In genomic region chr6:2890981-2891767, GRCh38 we compare ENCODE assay signal across 9 cellular contexts. TPM values are rescaled to one million over a fixed set of nuclear protein-coding genes. Genes with fewer than 3 reads are reported as not detected.
DNase-seq lines count a peak whose midpoint lies in the region; ATAC-seq, FAIRE-seq and TF ChIP-seq lines count a peak whose summit lies in the region.
"Had no signal": no experiment of that assay in that cellular context is flagged by ENCODE, and none has a peak within 500 bp of the region (broad histone marks: within the 10 kb centered on the region; RNA-seq: fewer than 3 reads in every experiment).

No MANE protein-coding gene starts in this region.

- H3F3A ChIP-seq in Loucy (ENCODE audit: low read depth) = no peaks in the 10 kb centered on the region

- no peaks in the 10 kb centered on the region for H3K79me1 ChIP-seq in trophoblast cell (ENCODE audit: low read length)

- no peak overlapping the region for H2BK5ac ChIP-seq in trophoblast cell (ENCODE audit: low read depth, low read length, poor library complexity)

- H3K4me3 ChIP-seq in DND-41 (ENCODE audit: low read depth in 1 of 2, low read length in 2 of 2) (peak overlapping the region; percentile 30 to 61; a peak in 3 of 4 replicates), Loucy (ENCODE audit: low read length, poor library complexity, severe bottlenecking) (no peak overlapping the region), trophoblast cell (ENCODE audit: low read depth, low read length) (no peak overlapping the region)

- no peak overlapping the region for H4K91ac ChIP-seq in trophoblast cell (ENCODE audit: low read depth, low read length)

- no peak for FAIRE-seq in RCC 7860 (lab: Jason Lieb, UNC)
- FAIRE-seq: TTC549 had no signal

- H3K9me2 ChIP-seq in Loucy (replicated peaks; ENCODE audit: low read depth, low read length) = no peaks in the 10 kb centered on the region

- H3K36me3 ChIP-seq in DND-41 (ENCODE audit: insufficient read depth, low read length) (no peaks in the 10 kb centered on the region), Loucy (ENCODE audit: insufficient read depth, low read length) (no peaks in the 10 kb centered on the region), trophoblast cell (ENCODE audit: control insufficient read depth in 1 of 2, insufficient read depth in 2 of 2, low read length in 2 of 2) (peaks cover 13 to 29% of the 10 kb centered on the region in 2 experiments)

- peak overlapping the region; percentile 87 for H3K27ac Mint-ChIP-seq in activated naive CD8-positive, alpha-beta T cell

- H3K36me3 Mint-ChIP-seq in activated naive CD8-positive, alpha-beta T cell = peaks cover 41% of the 10 kb centered on the region

- no peak overlapping the region for H2BK12ac ChIP-seq in trophoblast cell (ENCODE audit: low read length)

- H2AFZ ChIP-seq in DND-41 (ENCODE audit: low read depth, low read length) (peak overlapping the region; percentile 77), Loucy (ENCODE audit: low read length) (peak overlapping the region; percentile 24; the same call in 1 of the 2 replicates), trophoblast cell (ENCODE audit: insufficient read depth, low read length, poor library complexity) (no peak overlapping the region)

- peak overlapping the region; percentile 77 for H3K4me3 Mint-ChIP-seq in activated naive CD8-positive, alpha-beta T cell

- H3K79me2 ChIP-seq in DND-41 (ENCODE audit: insufficient read depth, low read length) (no peaks in the 10 kb centered on the region), Loucy (ENCODE audit: insufficient read depth, low read length) (no peaks in the 10 kb centered on the region), trophoblast cell (ENCODE audit: control insufficient read depth, insufficient read depth, low read length, poor library complexity) (peaks cover 2% of the 10 kb centered on the region)

- H3K27me3 Mint-ChIP-seq in activated naive CD8-positive, alpha-beta T cell = no peaks in the 10 kb centered on the region

- H3K27me3 ChIP-seq in DND-41 (ENCODE audit: insufficient read depth, low read length, poor library complexity) (no peaks in the 10 kb centered on the region), Loucy (ENCODE audit: insufficient read depth, low read length, poor library complexity, severe bottlenecking) (no peaks in the 10 kb centered on the region), trophoblast cell (ENCODE audit: insufficient read depth, low read length) (no peaks in the 10 kb centered on the region)

- no peak overlapping the region for H2AK5ac ChIP-seq in trophoblast cell (ENCODE audit: low read length)

- no peak overlapping the region for H2BK120ac ChIP-seq in trophoblast cell (ENCODE audit: insufficient read depth, low read length, poor library complexity)

- peak; percentile 54; the same call in 2 of the 3 replicates for ATAC-seq in DND-41 (ENCODE audit: insufficient read depth, low read depth)

- no peaks in the 10 kb centered on the region for H3K9me3 ChIP-seq in DND-41 (ENCODE audit: insufficient read depth, low read length, severe bottlenecking)
- no peaks in the 10 kb centered on the region for H3K9me3 ChIP-seq in Loucy (ENCODE audit: insufficient read depth, low read depth, low read length)
- peaks cover 3% of the 10 kb centered on the region for H3K9me3 ChIP-seq in trophoblast cell (ENCODE audit: insufficient read depth, low read depth, low read length)

- DNase-seq in DND-41 (peak; percentile 29), trophoblast cell (no peak), SK-N-DZ (ENCODE audit: low spot score) (no peak), RCC 7860 (ENCODE audit: low spot score) (no peak), NCI-H1694 (lab: John Stamatoyannopoulos, UW) (no peak)
- DNase-seq: substantia nigra had no signal

- H4K12ac ChIP-seq in trophoblast cell (ENCODE audit: low read depth, low read length) = no peak overlapping the region

- H3K4me1 Mint-ChIP-seq in activated naive CD8-positive, alpha-beta T cell (ENCODE audit: low read depth) = peaks cover 71% of the 10 kb centered on the region

- H4K8ac ChIP-seq in trophoblast cell (ENCODE audit: low read depth, low read length) = no peak overlapping the region

- H3K27ac ChIP-seq in DND-41 (ENCODE audit: low read length) (peak overlapping the region; percentile 66), trophoblast cell (ENCODE audit: low read depth, low read length) (no peak overlapping the region)

- H3K4me1 ChIP-seq in DND-41 (ENCODE audit: insufficient read depth, low read length) = peaks cover 21% of the 10 kb centered on the region
- H3K4me1 ChIP-seq in Loucy (ENCODE audit: insufficient read depth, low read length, poor library complexity, severe bottlenecking) = no peaks in the 10 kb centered on the region
- H3K4me1 ChIP-seq in trophoblast cell (ENCODE audit: control insufficient read depth in 1 of 2, insufficient read depth in 2 of 2, low read length in 2 of 2) = no peaks in the 10 kb centered on the region

- TF ChIP-seq CTCF in DND-41 (IDR thresholded peaks at IDR 0.05; ENCODE audit: borderline replicate concordance, extremely low read depth, low read length, poor library complexity, severe bottlenecking) (no peak), Loucy (conservative IDR thresholded peaks at IDR 0.05; ENCODE audit: low read length) (no peak)

- WGBS in trophoblast cell (ENCODE audit: extremely low coverage, insufficient coverage, insufficient read length) = no CpG with 5 or more reads among the region's 14 CpGs

- H3K9ac ChIP-seq in DND-41 (ENCODE audit: low read depth, low read length) (peak overlapping the region; percentile 59), Loucy (ENCODE audit: low read depth, low read length, poor library complexity, severe bottlenecking) (no peak overlapping the region), trophoblast cell (ENCODE audit: low read length) (peak overlapping the region; percentile 42)

- H3K18ac ChIP-seq in trophoblast cell (ENCODE audit: low read length) = no peak overlapping the region

- H4K20me1 ChIP-seq in DND-41 (ENCODE audit: insufficient read depth, low read length) (no peaks in the 10 kb centered on the region), Loucy (ENCODE audit: insufficient read depth, low read length, poor library complexity, severe bottlenecking) (no peaks in the 10 kb centered on the region)

- H3K23ac ChIP-seq in trophoblast cell (ENCODE audit: low read length) = no peak overlapping the region

- H3K4ac ChIP-seq in trophoblast cell (ENCODE audit: low read depth, low read length) = no peak overlapping the region

- H3K9me3 Mint-ChIP-seq in activated naive CD8-positive, alpha-beta T cell (ENCODE audit: low read depth) = no peaks in the 10 kb centered on the region

- no peak overlapping the region for H3K14ac ChIP-seq in trophoblast cell (ENCODE audit: low read length)

- peak overlapping the region; percentile 69 for H3K4me2 ChIP-seq in DND-41 (ENCODE audit: insufficient read depth, low read length)
- no peak overlapping the region for H3K4me2 ChIP-seq in Loucy (ENCODE audit: low read depth, low read length, poor library complexity, severe bottlenecking)
- no peak overlapping the region for H3K4me2 ChIP-seq in trophoblast cell (ENCODE audit: low read length)

RNA-seq across cellular contexts. Expression of gene SERPINB9, which starts 11.9 kb away (rescaled TPM):
- 414 and 460 TPM in 2 replicates for polyA plus RNA-seq in trophoblast cell (2013)
- 0.06 and 0.23 TPM in 2 replicates for polyA plus RNA-seq in SK-N-DZ (2014; cell fraction: cytosol; rRNA removed)
- polyA plus RNA-seq in SK-N-DZ (2014; cell fraction: nucleus; rRNA removed) = not detected in 2 replicates

RNA-seq across cellular contexts. Expression of gene SERPINB1, which starts 49.5 kb away (rescaled TPM):
- 17.0 and 17.4 TPM in 2 replicates for polyA plus RNA-seq in trophoblast cell (2013)
- polyA plus RNA-seq in SK-N-DZ (2014; cell fraction: cytosol; rRNA removed) = 13.6 and 22.3 TPM in 2 replicates
- polyA plus RNA-seq in SK-N-DZ (2014; cell fraction: nucleus; rRNA removed) = 8.4 and 12.0 TPM in 2 replicates

Comparison
In these comparisons a context has a peak if more than half of its experiments do, and no peak if none do; other contexts are left out.
1. H3K4me3 ChIP-seq: peak in DND-41 (2 of 2); none in Loucy (single experiment) and trophoblast cell (single experiment).